ENCODE assay signal across 8 cellular contexts in genomic region chr5:41925555-41925946, GRCh38. TPM values are rescaled to one million over a fixed set of nuclear protein-coding genes. Genes with fewer than 3 reads are reported as not detected.
DNase-seq lines count a peak whose midpoint lies in the region; FAIRE-seq and TF ChIP-seq lines count a peak whose summit lies in the region.

No MANE protein-coding gene starts in this region.

- peaks cover 26% of the 10 kb centered on the region for H3K4me1 Mint-ChIP-seq in activated naive CD4-positive, alpha-beta T cell treated with anti-CD3 and anti-CD28 coated beads, Interleukin-2, amount 10 ng/mL, durations not matched to agents 7 days and 5 days
- H3K4me1 Mint-ChIP-seq in glutamatergic neuron (ENCODE audit: low read depth, unreplicated experiment) = no peaks in the 10 kb centered on the region

- CTCF ChIA-PET in activated naive CD4-positive, alpha-beta T cell treated with anti-CD3 and anti-CD28 coated beads, Interleukin-2, amount 10 ng/mL, durations not matched to agents 7 days and 5 days (lab: Charles Lee) = interaction anchor here (0.8 to 1.7 kb wide), 6 partner anchors 52 to 132 kb away, joined by 3 to 5 read pairs (median 4); partner anchors contain the start of gene OXCT1

- no peaks in the 10 kb centered on the region for H4K20me1 ChIP-seq in MM.1S (ENCODE audit: insufficient read depth, low read length)

- 0 out of 2 replicates have a peak, but pooled peaks cover 4% of the 10 kb centered on the region for H3K36me3 ChIP-seq in MM.1S (replicated peaks; ENCODE audit: insufficient read depth, low read length)
- no peaks in the 10 kb centered on the region for H3K36me3 ChIP-seq in ovary

- peak; percentile 91 for FAIRE-seq in H54 (lab: Jason Lieb, UNC)

- WGBS in ovary, 3 donors = 0 to 1% (median 0%) methylated on average over 12 to 18 of the region's 18 CpGs

- TF ChIP-seq CTCF in MM.1S (IDR thresholded peaks at IDR 0.05; ENCODE audit: low read length) (no peak), glutamatergic neuron (IDR thresholded peaks at IDR 0.05; ENCODE audit: partially characterized antibody, unreplicated experiment) (no peak), ovary (IDR thresholded peaks at IDR 0.05) (no peak)

- no peaks in the 10 kb centered on the region for H3K27me3 Mint-ChIP-seq in activated naive CD4-positive, alpha-beta T cell treated with anti-CD3 and anti-CD28 coated beads, Interleukin-2, amount 10 ng/mL, durations not matched to agents 7 days and 5 days
- H3K27me3 Mint-ChIP-seq in glutamatergic neuron (ENCODE audit: unreplicated experiment) = no peaks in the 10 kb centered on the region

- intact Hi-C loops in ovary (cut with DNase I) = loop anchor here in 1 of 4 donors (5.0 kb wide), 1 partner anchor 63 kb away; no protein-coding TSS in a partner anchor

- H3K27me3 ChIP-seq in MM.1S (replicated peaks; ENCODE audit: insufficient read depth, low read length) = no peaks in the 10 kb centered on the region
- no peaks in the 10 kb centered on the region for H3K27me3 ChIP-seq in ovary

- 0 out of 2 replicates have a peak, but pooled peaks cover 7% of the 10 kb centered on the region for H3F3A ChIP-seq in MM.1S (ENCODE audit: insufficient read depth, low read length)

- H3K9ac ChIP-seq in MM.1S (ENCODE audit: low read length) = peak overlapping the region; percentile 92

- TF ChIP-seq EP300 in ovary (IDR thresholded peaks at IDR 0.05) = no peak

- H3K4me1 ChIP-seq in MM.1S (ENCODE audit: low read length) (peaks cover 14% of the 10 kb centered on the region), ovary (ENCODE audit: insufficient read depth) (no peaks in the 10 kb centered on the region)

- H3K9me3 Mint-ChIP-seq in activated naive CD4-positive, alpha-beta T cell treated with anti-CD3 and anti-CD28 coated beads, Interleukin-2, amount 10 ng/mL, durations not matched to agents 7 days and 5 days = no peaks in the 10 kb centered on the region
- H3K9me3 Mint-ChIP-seq in glutamatergic neuron (ENCODE audit: unreplicated experiment) = peaks cover 2% of the 10 kb centered on the region

- no peaks in the 10 kb centered on the region for H3K9me2 ChIP-seq in MM.1S (replicated peaks; ENCODE audit: insufficient read depth, low read length)

- peak overlapping the region; percentile 75 for H3K4me2 ChIP-seq in MM.1S (ENCODE audit: low read depth, low read length)

- H3K27ac ChIP-seq in MM.1S (ENCODE audit: low read length) (peak overlapping the region; percentile 50; the same call in 1 of the 2 replicates), ovary (peak overlapping the region; percentile 82 to 94)

- peaks cover 19% of the 10 kb centered on the region for H3K36me3 Mint-ChIP-seq in activated naive CD4-positive, alpha-beta T cell treated with anti-CD3 and anti-CD28 coated beads, Interleukin-2, amount 10 ng/mL, durations not matched to agents 7 days and 5 days
- H3K36me3 Mint-ChIP-seq in glutamatergic neuron (ENCODE audit: unreplicated experiment) = no peaks in the 10 kb centered on the region

- TF ChIP-seq POLR2A in H54 (IDR thresholded peaks at IDR 0.05; ENCODE audit: low read depth, low read length) (no peak), ovary (IDR thresholded peaks at IDR 0.05) (no peak)

- H3K27ac Mint-ChIP-seq in activated naive CD4-positive, alpha-beta T cell treated with anti-CD3 and anti-CD28 coated beads, Interleukin-2, amount 10 ng/mL, durations not matched to agents 7 days and 5 days = peak overlapping the region; percentile 94
- no peak overlapping the region for H3K27ac Mint-ChIP-seq in glutamatergic neuron (ENCODE audit: unreplicated experiment)

- H3K79me2 ChIP-seq in MM.1S (ENCODE audit: low read length) = no peaks in the 10 kb centered on the region

- DNase-seq in DMS53 (lab: John Stamatoyannopoulos, UW) = peak; percentile 44
- DNase-seq in DMS53 treated with DMSO at 0.1 percent for 48 hours (lab: John Stamatoyannopoulos, UW; ENCODE audit: unreplicated experiment) = no peak
- DNase-seq in H54 (ENCODE audit: insufficient read length, low spot score) = peak; percentile 22
- DNase-seq in MM.1S = no peak
- no peak for DNase-seq in activated naive CD4-positive, alpha-beta T cell treated with anti-CD3 and anti-CD28 coated beads, Interleukin-2, amount 10 ng/mL, durations not matched to agents 7 days and 5 days
- no peak for DNase-seq in glutamatergic neuron
- DNase-seq in ovary = peak in 3 of 5 donors; percentile 28 to 58 (median 48)
- DNase-seq in AG20443 (ENCODE audit: low spot score) = no peak

- peak overlapping the region; percentile 89 for H2AFZ ChIP-seq in MM.1S (ENCODE audit: low read length)

- H3K9me3 ChIP-seq in MM.1S (replicated peaks; ENCODE audit: insufficient read depth, low read length) = no peaks in the 10 kb centered on the region
- no peaks in the 10 kb centered on the region for H3K9me3 ChIP-seq in ovary

- peak overlapping the region; percentile 74 for H3K4me3 Mint-ChIP-seq in activated naive CD4-positive, alpha-beta T cell treated with anti-CD3 and anti-CD28 coated beads, Interleukin-2, amount 10 ng/mL, durations not matched to agents 7 days and 5 days
- peak overlapping the region; percentile 78 for H3K4me3 Mint-ChIP-seq in glutamatergic neuron (ENCODE audit: unreplicated experiment)

- H3K4me3 ChIP-seq in MM.1S (ENCODE audit: low read length) (peak overlapping the region; percentile 80), ovary (peak overlapping the region; percentile 89)

RNA-seq across cellular contexts. Expression of gene FBXO4, which starts 0.5 kb away (rescaled TPM):
- total RNA-seq in glutamatergic neuron (ENCODE audit: unreplicated experiment) (1.0 TPM), ovary (10 to 100 TPM in 2 of 7 donors, 1 to 10 TPM in 5; 7.4 to 16.3 (median 8.7) TPM)
- polyA plus RNA-seq in ovary = 1 to 10 TPM; 8.5 to 9.3 TPM

RNA-seq across cellular contexts. Expression of gene RIMOC1, which starts 21.4 kb away (rescaled TPM):
- total RNA-seq in glutamatergic neuron (ENCODE audit: unreplicated experiment) (45.5 TPM), ovary (10 to 100 TPM; 12.2 to 35.7 (median 25.9) TPM)
- polyA plus RNA-seq in ovary = 10 to 100 TPM; 10.7 to 17.6 TPM

RNA-seq across cellular contexts. Expression of gene OXCT1, which starts 55.3 kb away (rescaled TPM):
- total RNA-seq in glutamatergic neuron (ENCODE audit: unreplicated experiment) = 24.7 TPM
- 10 to 100 TPM in 6 of 7 donors, 1 to 10 TPM in 1; 9.0 to 20.9 (median 15.4) TPM for total RNA-seq in ovary
- 10 to 100 TPM; 15.0 to 29.8 TPM for polyA plus RNA-seq in ovary

Comparison
In these comparisons a context has a peak if more than half of its experiments do, and no peak if none do; other contexts are left out.
1. DNase-seq: peak in DMS53 (single experiment), H54 (single experiment) and ovary (3 of 5); none in DMS53 treated with DMSO at 0.1 percent for 48 hours (single experiment), MM.1S (single experiment), activated naive CD4-positive, alpha-beta T cell treated with anti-CD3 and anti-CD28 coated beads, Interleukin-2, amount 10 ng/mL, durations not matched to agents 7 days and 5 days (single experiment), glutamatergic neuron (single experiment) and AG20443 (single experiment).